In genomic region chrX:30812326-30812725, GRCh38 we compare ENCODE assay signal across 11 cellular contexts.
A peak's percentile ranks its signal among the peaks of the same experiment; 100 is the strongest.
DNase-seq lines count a peak whose midpoint lies in the region; ATAC-seq and TF ChIP-seq lines count a peak whose summit lies in the region.
"Had no signal": no experiment of that assay in that cellular context is flagged by ENCODE, and none has a peak within 500 bp of the region (broad histone marks: within the 10 kb centered on the region; RNA-seq: fewer than 3 reads in every experiment).

No MANE protein-coding gene starts in this region.

- peak overlapping the region in 1 of 6 donors; percentile 79 for H3K27ac Mint-ChIP-seq in naive B cell
- H3K27ac Mint-ChIP-seq: activated naive CD4-positive, alpha-beta T cell treated with anti-CD3 and anti-CD28 coated beads for 36 hours had no signal

- peaks cover 0 to 3% (median 0%) of the 10 kb centered on the region in 7 donors for H3K9me3 Mint-ChIP-seq in naive B cell
- H3K9me3 Mint-ChIP-seq: activated naive CD4-positive, alpha-beta T cell treated with anti-CD3 and anti-CD28 coated beads for 36 hours had no signal

- no peaks in the 10 kb centered on the region for H3K36me3 ChIP-seq in MM.1S (replicated peaks; ENCODE audit: insufficient read depth, low read length)

- no peaks in the 10 kb centered on the region for H4K20me1 ChIP-seq in MM.1S (ENCODE audit: insufficient read depth, low read length)

- H3K27me3 ChIP-seq in MM.1S (replicated peaks; ENCODE audit: insufficient read depth, low read length), result no peaks in the 10 kb centered on the region

- no peak overlapping the region for H3K4me2 ChIP-seq in MM.1S (ENCODE audit: low read depth, low read length)

- H2AFZ ChIP-seq in MM.1S (ENCODE audit: low read length), result no peak overlapping the region

- H3K4me3 Mint-ChIP-seq in naive B cell, result peak overlapping the region in 4 of 8 donors; percentile 16 to 56 (median 30)
- H3K4me3 Mint-ChIP-seq: activated naive CD4-positive, alpha-beta T cell treated with anti-CD3 and anti-CD28 coated beads for 36 hours had no signal

- peaks cover 11 to 39% (median 25%) of the 10 kb centered on the region in 3 donors for H3K4me1 Mint-ChIP-seq in naive B cell

- no peaks in the 10 kb centered on the region for H3K9me2 ChIP-seq in MM.1S (replicated peaks; ENCODE audit: insufficient read depth, low read length)

- H3K79me2 ChIP-seq in MM.1S (ENCODE audit: low read length), result no peaks in the 10 kb centered on the region

- H3K4me1 ChIP-seq in MM.1S (ENCODE audit: low read length), result no peaks in the 10 kb centered on the region

- H3K9me3 ChIP-seq in MM.1S (replicated peaks; ENCODE audit: insufficient read depth, low read length), result no peaks in the 10 kb centered on the region

- peak; percentile 21 for DNase-seq in naive B cell
- DNase-seq in NCI-H748 treated with DMSO at 0.1 percent for 48 hours (lab: John Stamatoyannopoulos, UW), result no peak
- no peak for DNase-seq in MM.1S
- DNase-seq in foreskin fibroblast, result no peak
- DNase-seq: activated naive CD4-positive, alpha-beta T cell treated with anti-CD3 and anti-CD28 coated beads for 36 hours; cortex of kidney; GOT3; NCI-H1105 had no signal

- peak; percentile 96 for ATAC-seq in GM19351 (IDR thresholded peaks at IDR 0.05; ENCODE audit: unreplicated experiment)
- ATAC-seq in HG02759 (IDR thresholded peaks at IDR 0.05; ENCODE audit: unreplicated experiment), result peak; percentile 97
- ATAC-seq in HG03469 (IDR thresholded peaks at IDR 0.05; ENCODE audit: unreplicated experiment), result peak; percentile 99
- peak; percentile 94 to 96 for ATAC-seq in naive B cell (ENCODE audit: low read depth in 2 of 2)

- TF ChIP-seq CTCF in MM.1S (IDR thresholded peaks at IDR 0.05; ENCODE audit: low read length) (no peak), foreskin fibroblast (IDR thresholded peaks at IDR 0.05; ENCODE audit: low read depth, low read length) (no peak)

- no peak overlapping the region for H3K4me3 ChIP-seq in MM.1S (ENCODE audit: low read length)
- no peak overlapping the region for H3K4me3 ChIP-seq in foreskin fibroblast (ENCODE audit: low read depth in 1 of 2, low read length in 2 of 2)

- no peaks in the 10 kb centered on the region for H3K36me3 Mint-ChIP-seq in naive B cell

- H3K27me3 Mint-ChIP-seq in naive B cell, result no peaks in the 10 kb centered on the region

- no peak overlapping the region for H3K27ac ChIP-seq in MM.1S (ENCODE audit: low read length)

- no peaks in the 10 kb centered on the region for H3F3A ChIP-seq in MM.1S (ENCODE audit: insufficient read depth, low read length)

- no peak overlapping the region for H3K9ac ChIP-seq in MM.1S (ENCODE audit: low read length)
